Comparison of ENCODE assay signal across 8 cellular contexts in genomic region chr19:10566408-10566657, GRCh38. TPM values are rescaled to one million over a fixed set of nuclear protein-coding genes. Genes with fewer than 3 reads are reported as not detected.
DNase-seq lines count a peak whose midpoint lies in the region; ATAC-seq and TF ChIP-seq lines count a peak whose summit lies in the region.

No MANE protein-coding gene starts in this region.

- H3K4me1 ChIP-seq in adrenal gland (replicated peaks in 1 of 2) (peaks cover 10 to 37% of the 10 kb centered on the region in 2 donors), left lung (peaks cover 10 to 54% of the 10 kb centered on the region in 2 donors), testis (peaks cover 22% of the 10 kb centered on the region)

- TF ChIP-seq CTCF in adrenal gland (IDR thresholded peaks at IDR 0.05): no peak
- TF ChIP-seq CTCF in left lung (IDR thresholded peaks at IDR 0.05): no peak
- no peak for TF ChIP-seq CTCF in testis (IDR thresholded peaks at IDR 0.05)

- ATAC-seq in activated CD4-positive, alpha-beta T cell treated with anti-CD3 and anti-CD28 coated beads for 36 hours: no peak
- ATAC-seq in left lung: no peak
- no peak for ATAC-seq in HG03521 (IDR thresholded peaks at IDR 0.05; ENCODE audit: unreplicated experiment)
- no peak for ATAC-seq in HG02798 (IDR thresholded peaks at IDR 0.05; ENCODE audit: poor library complexity, unreplicated experiment)

- no peaks in the 10 kb centered on the region for H3K9me3 Mint-ChIP-seq in activated CD4-positive, alpha-beta T cell treated with anti-CD3 and anti-CD28 coated beads for 36 hours (ENCODE audit: low read depth)

- 0 to 2% (median 2%) methylated on average over 4 of the region's 4 CpGs for WGBS in adrenal gland, 4 donors
- WGBS in testis, 2 donors: 8 to 10% methylated on average over 4 of the region's 4 CpGs

- H3K27ac ChIP-seq in adrenal gland (peak overlapping the region; percentile 50 to 99 (median 82)), left lung (peak overlapping the region; percentile 70 to 92), testis (peak overlapping the region; percentile 85 to 90)

- H3K9me3 ChIP-seq in adrenal gland (replicated peaks in 1 of 3): no peaks in the 10 kb centered on the region
- H3K9me3 ChIP-seq in left lung: no peaks in the 10 kb centered on the region
- no peaks in the 10 kb centered on the region for H3K9me3 ChIP-seq in testis

- H3K4me3 Mint-ChIP-seq in activated CD4-positive, alpha-beta T cell treated with anti-CD3 and anti-CD28 coated beads for 36 hours: peak overlapping the region; percentile 98

- POLR2A ChIA-PET in activated CD4-positive, alpha-beta T cell treated with anti-CD3 and anti-CD28 coated beads for 36 hours (lab: Charles Lee): interaction anchor here (0.6 to 1.0 kb wide), 2 partner anchors 14 to 86 kb away, joined by 3 read pairs; no protein-coding TSS in a partner anchor

- peak overlapping the region; percentile 94 for H3K27ac Mint-ChIP-seq in activated CD4-positive, alpha-beta T cell treated with anti-CD3 and anti-CD28 coated beads for 36 hours

- no peak for TF ChIP-seq POLR2A in adrenal gland (IDR thresholded peaks at IDR 0.05)
- TF ChIP-seq POLR2A in testis (IDR thresholded peaks at IDR 0.05): no peak

- H3K4me1 Mint-ChIP-seq in activated CD4-positive, alpha-beta T cell treated with anti-CD3 and anti-CD28 coated beads for 36 hours: peaks cover 34% of the 10 kb centered on the region

- H3K4me3 ChIP-seq in adrenal gland: peak overlapping the region in 2 of 4 donors; percentile 50 to 70
- H3K4me3 ChIP-seq in left lung: peak overlapping the region; percentile 79 to 94
- H3K4me3 ChIP-seq in testis: peak overlapping the region; percentile 83 to 90

- intact Hi-C loops in activated CD4-positive, alpha-beta T cell treated with anti-CD3 and anti-CD28 coated beads for 36 hours (cut with DNase I, micrococcal nuclease): loop anchor here (1.0 to 5.0 kb wide), 17 partner anchors 23 to 526 kb away; partner anchors contain the start of genes ATG4D (in 2 of the 2), CDC37 (in 1 of the 2), ICAM5 (in 1 of the 2) and MRPL4 (in 1 of the 2)
- intact Hi-C loops in adrenal gland (cut with DNase I): loop anchor here in 1 of 2 donors (5.0 kb wide), 1 partner anchor 64 kb away; the partner anchor contains the start of gene KEAP1
- intact Hi-C loops in left lung (cut with DNase I): no loop called here
- intact Hi-C loops in testis (cut with DNase I; ENCODE audit: low total_unique reads): no loop called here

- H3K27me3 ChIP-seq in adrenal gland: no peaks in the 10 kb centered on the region
- no peaks in the 10 kb centered on the region for H3K27me3 ChIP-seq in left lung
- no peaks in the 10 kb centered on the region for H3K27me3 ChIP-seq in testis

- CTCF ChIA-PET in activated CD4-positive, alpha-beta T cell treated with anti-CD3 and anti-CD28 coated beads for 36 hours (lab: Charles Lee): interaction anchor here (0.5 to 2.2 kb wide), 11 partner anchors 10 to 446 kb away, joined by 3 to 10 read pairs (median 3); partner anchors contain the start of gene TMED1

- no peaks in the 10 kb centered on the region for H3K27me3 Mint-ChIP-seq in activated CD4-positive, alpha-beta T cell treated with anti-CD3 and anti-CD28 coated beads for 36 hours

- H3K36me3 ChIP-seq in adrenal gland (replicated peaks in 1 of 2) (no peaks in the 10 kb centered on the region), left lung (peaks cover 0 to 14% of the 10 kb centered on the region in 2 donors), testis (ENCODE audit: low read depth, missing control alignments) (no peaks in the 10 kb centered on the region)

- no peak for DNase-seq in activated CD4-positive, alpha-beta T cell treated with anti-CD3 and anti-CD28 coated beads for 36 hours
- DNase-seq in activated CD4-positive, alpha-beta T cell treated with anti-CD3 and anti-CD28 coated beads, Interleukin-2, amount 50 U/mL, for 1 hour: no peak
- no peak for DNase-seq in adrenal gland
- no peak for DNase-seq in left lung
- DNase-seq in testis: no peak
- DNase-seq in Ammon's horn (ENCODE audit: low spot score): no peak

- H3K36me3 Mint-ChIP-seq in activated CD4-positive, alpha-beta T cell treated with anti-CD3 and anti-CD28 coated beads for 36 hours (ENCODE audit: low read depth): peaks cover 34% of the 10 kb centered on the region

RNA-seq across cellular contexts. Expression of gene KRI1, which starts 0.5 kb away (rescaled TPM):
- total RNA-seq in activated CD4-positive, alpha-beta T cell treated with anti-CD3 and anti-CD28 coated beads for 36 hours: 10 to 100 TPM; 62.5 to 67.1 TPM
- total RNA-seq in adrenal gland: 10 to 100 TPM in 7 of 8 donors, 1 to 10 TPM in 1; 7.1 to 32.4 (median 18.8) TPM
- 10 to 100 TPM; 29.7 to 69.0 (median 29.8) TPM for polyA plus RNA-seq in adrenal gland
- total RNA-seq in left lung: 10 to 100 TPM; 18.6 to 20.2 TPM
- 10 to 100 TPM; 33.7 to 34.6 TPM for total RNA-seq in testis
- 48.3 TPM for polyA plus RNA-seq in testis (ENCODE audit: insufficient read depth, low read depth, low replicate concordance)

RNA-seq across cellular contexts. Expression of gene CDKN2D, which starts 2.4 kb away (rescaled TPM):
- total RNA-seq in activated CD4-positive, alpha-beta T cell treated with anti-CD3 and anti-CD28 coated beads for 36 hours: 10 to 100 TPM; 39.2 to 50.3 TPM
- total RNA-seq in adrenal gland: 10 to 100 TPM in 1 of 8 donors, 1 to 10 TPM in 7; 1.9 to 15.1 (median 6.4) TPM
- polyA plus RNA-seq in adrenal gland: 10 to 100 TPM in 2 of 3 donors, 1 to 10 TPM in 1; 7.4 to 11.2 (median 10.0) TPM
- total RNA-seq in left lung: 10 to 100 TPM in 1 of 2 donors, 1 to 10 TPM in 1; 7.2 to 13.6 TPM
- total RNA-seq in testis: 10 to 100 TPM; 30.6 to 37.2 TPM
- polyA plus RNA-seq in testis (ENCODE audit: insufficient read depth, low read depth, low replicate concordance): 57.7 TPM

RNA-seq across cellular contexts. Expression of gene AP1M2, which starts 20.8 kb away (rescaled TPM):
- not detected for total RNA-seq in activated CD4-positive, alpha-beta T cell treated with anti-CD3 and anti-CD28 coated beads for 36 hours
- total RNA-seq in adrenal gland (under 1 TPM in 2 of 8 donors, not detected in 6; 0.19 to 0.43 TPM), left lung (10 to 100 TPM; 36.5 to 65.2 TPM), testis (1 to 10 TPM; 6.9 to 7.7 TPM)
- polyA plus RNA-seq in adrenal gland (under 1 TPM in 2 of 3 donors, not detected in 1; 0.10 to 0.97 TPM), testis (ENCODE audit: insufficient read depth, low read depth, low replicate concordance) (23.3 TPM)

RNA-seq across cellular contexts. Expression of gene ATG4D, which starts 22.6 kb away (rescaled TPM):
- 10 to 100 TPM; 18.9 to 19.3 TPM for total RNA-seq in activated CD4-positive, alpha-beta T cell treated with anti-CD3 and anti-CD28 coated beads for 36 hours
- total RNA-seq in adrenal gland (10 to 100 TPM; 26.4 to 93.7 (median 38.5) TPM), left lung (10 to 100 TPM; 25.0 to 27.4 TPM), testis (10 to 100 TPM; 80.5 to 97.1 TPM)
- polyA plus RNA-seq in adrenal gland (10 to 100 TPM in 2 of 3 donors, 1 to 10 TPM in 1; 7.4 to 58.2 (median 53.2) TPM), testis (ENCODE audit: insufficient read depth, low read depth, low replicate concordance) (167 TPM)

RNA-seq across cellular contexts. Expression of gene S1PR5, which starts 49.1 kb away (rescaled TPM):
- under 1 TPM; 0.07 to 0.11 TPM for total RNA-seq in activated CD4-positive, alpha-beta T cell treated with anti-CD3 and anti-CD28 coated beads for 36 hours
- total RNA-seq in adrenal gland: 1 to 10 TPM in 2 of 8 donors, under 1 TPM in 5, not detected in 1; 0.14 to 3.0 (median 0.55) TPM
- under 1 TPM; 0.37 to 0.97 (median 0.51) TPM for polyA plus RNA-seq in adrenal gland
- total RNA-seq in left lung: 1 to 10 TPM in 1 of 2 donors, under 1 TPM in 1; 0.92 to 1.8 TPM
- total RNA-seq in testis: under 1 TPM; 0.12 to 0.31 TPM
- 0.61 TPM for polyA plus RNA-seq in testis (ENCODE audit: insufficient read depth, low read depth, low replicate concordance)

Comparison
In these comparisons a context has a peak if more than half of its experiments do, and no peak if none do; other contexts are left out.
1. RNA of gene AP1M2, which starts 20.8 kb away (total RNA-seq): 36.5 to 65.2 TPM in left lung and 6.9 to 7.7 TPM in testis; not detected in activated CD4-positive, alpha-beta T cell treated with anti-CD3 and anti-CD28 coated beads for 36 hours and 0.19 to 0.43 TPM in adrenal gland; every median in the first group is over 4 times any median in the second.
2. intact Hi-C loops: an anchor here in activated CD4-positive, alpha-beta T cell treated with anti-CD3 and anti-CD28 coated beads for 36 hours (1.0 to 5.0 kb wide); none called in left lung and testis.
3. Peak in every context shown above with its lines, with median percentiles within 50 percentile points of each other: H3K27ac ChIP-seq.